Comparison of ENCODE assay signal across 1 cellular context in the genomic region with DNA sequence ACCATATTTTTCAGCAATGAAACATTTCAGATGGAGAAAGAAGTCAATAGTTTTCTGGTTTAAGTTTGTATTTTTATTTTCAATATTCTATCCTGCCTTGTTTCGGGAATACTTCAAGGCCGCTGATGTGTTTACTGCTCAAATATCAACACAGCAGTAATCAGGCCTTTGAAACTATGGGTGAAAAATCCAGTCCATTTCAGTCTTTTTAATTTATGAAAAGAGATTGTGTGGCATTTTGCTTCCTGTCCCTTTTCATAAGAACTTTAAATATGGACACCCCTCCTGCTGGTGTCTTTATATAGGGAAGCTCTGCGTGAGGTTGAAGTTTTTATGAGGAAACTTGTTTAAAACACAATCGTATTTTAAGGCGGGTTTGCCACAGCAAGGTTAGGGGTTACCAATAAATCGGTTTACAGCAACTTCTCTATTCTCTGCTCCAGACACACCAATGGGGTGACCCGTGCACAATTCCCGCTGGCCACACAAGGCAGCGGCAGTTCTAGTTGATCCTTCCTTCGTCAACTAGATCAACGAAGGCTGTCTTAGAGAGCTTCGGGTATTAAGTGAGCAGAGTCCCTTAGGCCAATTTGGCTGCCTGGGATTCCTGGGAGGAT.
TF ChIP-seq lines count a peak whose summit lies in the region.

No MANE protein-coding gene starts in this region.

TF ChIP-seq in WTC11, 78 proteins besides CTCF, POLR2A, EP300 and RAD21 (continued from another document):
- TF ChIP-seq, protein P1, sequence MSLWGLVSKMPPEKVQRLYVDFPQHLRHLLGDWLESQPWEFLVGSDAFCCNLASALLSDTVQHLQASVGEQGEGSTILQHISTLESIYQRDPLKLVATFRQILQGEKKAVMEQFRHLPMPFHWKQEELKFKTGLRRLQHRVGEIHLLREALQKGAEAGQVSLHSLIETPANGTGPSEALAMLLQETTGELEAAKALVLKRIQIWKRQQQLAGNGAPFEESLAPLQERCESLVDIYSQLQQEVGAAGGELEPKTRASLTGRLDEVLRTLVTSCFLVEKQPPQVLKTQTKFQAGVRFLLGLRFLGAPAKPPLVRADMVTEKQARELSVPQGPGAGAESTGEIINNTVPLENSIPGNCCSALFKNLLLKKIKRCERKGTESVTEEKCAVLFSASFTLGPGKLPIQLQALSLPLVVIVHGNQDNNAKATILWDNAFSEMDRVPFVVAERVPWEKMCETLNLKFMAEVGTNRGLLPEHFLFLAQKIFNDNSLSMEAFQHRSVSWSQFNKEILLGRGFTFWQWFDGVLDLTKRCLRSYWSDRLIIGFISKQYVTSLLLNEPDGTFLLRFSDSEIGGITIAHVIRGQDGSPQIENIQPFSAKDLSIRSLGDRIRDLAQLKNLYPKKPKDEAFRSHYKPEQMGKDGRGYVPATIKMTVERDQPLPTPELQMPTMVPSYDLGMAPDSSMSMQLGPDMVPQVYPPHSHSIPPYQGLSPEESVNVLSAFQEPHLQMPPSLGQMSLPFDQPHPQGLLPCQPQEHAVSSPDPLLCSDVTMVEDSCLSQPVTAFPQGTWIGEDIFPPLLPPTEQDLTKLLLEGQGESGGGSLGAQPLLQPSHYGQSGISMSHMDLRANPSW (CRISPR knock-in tag; conservative IDR thresholded peaks at IDR 0.05; ENCODE audit: low read depth) = no peak
- TF ChIP-seq, protein P2, sequence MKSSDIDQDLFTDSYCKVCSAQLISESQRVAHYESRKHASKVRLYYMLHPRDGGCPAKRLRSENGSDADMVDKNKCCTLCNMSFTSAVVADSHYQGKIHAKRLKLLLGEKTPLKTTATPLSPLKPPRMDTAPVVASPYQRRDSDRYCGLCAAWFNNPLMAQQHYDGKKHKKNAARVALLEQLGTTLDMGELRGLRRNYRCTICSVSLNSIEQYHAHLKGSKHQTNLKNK (CRISPR knock-in tag; IDR thresholded peaks at IDR 0.05) = no peak
- TF ChIP-seq, protein P3, sequence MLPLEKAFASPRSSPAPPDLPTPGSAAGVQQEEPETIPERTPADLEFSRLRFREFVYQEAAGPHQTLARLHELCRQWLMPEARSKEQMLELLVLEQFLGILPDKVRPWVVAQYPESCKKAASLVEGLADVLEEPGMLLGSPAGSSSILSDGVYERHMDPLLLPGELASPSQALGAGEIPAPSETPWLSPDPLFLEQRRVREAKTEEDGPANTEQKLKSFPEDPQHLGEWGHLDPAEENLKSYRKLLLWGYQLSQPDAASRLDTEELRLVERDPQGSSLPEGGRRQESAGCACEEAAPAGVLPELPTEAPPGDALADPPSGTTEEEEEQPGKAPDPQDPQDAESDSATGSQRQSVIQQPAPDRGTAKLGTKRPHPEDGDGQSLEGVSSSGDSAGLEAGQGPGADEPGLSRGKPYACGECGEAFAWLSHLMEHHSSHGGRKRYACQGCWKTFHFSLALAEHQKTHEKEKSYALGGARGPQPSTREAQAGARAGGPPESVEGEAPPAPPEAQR (CRISPR knock-in tag; IDR thresholded peaks at IDR 0.05) = no peak
- no peak for TF ChIP-seq TEAD1 (CRISPR knock-in tag; IDR thresholded peaks at IDR 0.05)
